1 cellular context compared by ENCODE assay signal in the genomic region with DNA sequence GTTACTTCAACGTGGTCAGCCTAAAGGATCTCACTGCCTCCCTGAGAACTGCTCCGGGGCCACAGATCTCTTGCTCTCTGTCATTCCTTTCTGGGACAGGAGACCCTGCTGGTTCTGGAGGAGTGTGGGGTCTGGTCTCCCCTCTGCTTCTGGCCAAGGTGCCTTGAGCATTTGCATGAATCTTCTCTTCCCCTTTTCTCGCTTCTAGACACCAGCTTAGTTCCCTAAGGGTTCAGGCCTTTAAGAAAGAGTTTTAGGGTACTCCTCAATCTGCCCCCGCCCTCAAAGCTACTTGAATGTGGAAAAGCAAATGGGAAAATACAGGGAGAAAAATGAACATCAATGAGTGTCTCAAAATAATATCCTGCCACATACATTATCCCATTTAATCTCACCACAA.
A peak's percentile ranks its signal among the peaks of the same experiment; 100 is the strongest.
TF ChIP-seq lines count a peak whose summit lies in the region.

No MANE protein-coding gene starts in this region.

TF ChIP-seq in K562, 482 proteins besides CTCF, POLR2A, EP300 and RAD21:
- no peak for TF ChIP-seq NR2F6 (CRISPR knock-in tag; IDR thresholded peaks at IDR 0.05)
- peak; percentile 27; the same call in 1 of the 2 replicates for TF ChIP-seq SPI1 (IDR thresholded peaks at IDR 0.05; ENCODE audit: borderline replicate concordance, low read depth, low read length)
